Comparison of ENCODE assay signal across 4 cellular contexts in the genomic region with DNA sequence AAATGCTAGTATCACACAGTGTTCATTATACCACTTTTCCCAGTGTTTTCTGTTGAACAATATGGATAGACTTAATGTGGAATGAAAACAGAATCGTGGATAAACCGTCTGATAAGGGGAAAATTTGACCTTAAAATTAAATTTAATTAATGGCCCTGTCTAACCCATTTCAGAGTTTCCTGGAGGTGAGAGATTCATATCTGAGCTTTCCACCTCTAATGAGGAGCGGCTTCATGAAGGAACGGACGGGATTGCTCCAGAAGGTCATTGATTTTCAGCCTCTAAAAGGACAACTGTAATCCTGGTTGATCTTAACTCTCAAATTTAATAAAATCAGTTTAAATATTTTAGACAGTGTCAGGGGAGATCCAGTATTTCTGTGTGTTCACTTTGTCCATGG.
"Had no signal": no experiment of that assay in that cellular context is flagged by ENCODE, and none has a peak within 500 bp of the region (broad histone marks: within the 10 kb centered on the region; RNA-seq: fewer than 3 reads in every experiment).

No MANE protein-coding gene starts in this region.

- H3K4me2 ChIP-seq: GM23338 had no signal

- H2AFZ ChIP-seq: GM23338 had no signal

- ATAC-seq: GM23338 had no signal

- DNase-seq: H9, HCEC 1CT, IMR-90 had no signal

- H3K4me3 ChIP-seq: GM23338 had no signal

- H3K27ac Mint-ChIP-seq: GM23338, H9 had no signal

- H3K9me3 Mint-ChIP-seq: H9 had no signal

- H3K4me3 Mint-ChIP-seq: H9 had no signal
